ENCODE assay signal across 27 cellular contexts in the genomic region with DNA sequence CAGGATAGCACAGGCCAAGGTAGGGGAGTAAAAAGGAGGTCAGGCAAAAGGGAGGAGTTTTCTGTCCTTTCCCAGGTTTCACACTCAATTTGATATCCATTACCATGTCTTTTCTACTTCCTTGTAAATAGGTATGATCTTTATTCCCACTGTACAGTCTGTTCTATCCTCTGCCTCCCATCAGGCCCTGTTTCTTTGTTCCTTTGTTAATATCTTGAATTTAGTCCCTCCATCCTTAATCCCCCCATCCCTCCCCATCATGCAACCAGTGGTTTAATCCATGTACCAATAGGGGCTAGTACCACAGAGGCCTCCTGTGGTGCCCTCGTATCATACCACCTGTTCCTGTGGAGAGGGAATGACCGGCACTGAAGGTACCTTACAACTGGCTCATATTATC. TPM values are rescaled to one million over a fixed set of nuclear protein-coding genes. Genes with fewer than 3 reads are reported as not detected.
DNase-seq lines count a peak whose midpoint lies in the region; ATAC-seq, FAIRE-seq and TF ChIP-seq lines count a peak whose summit lies in the region.
"Had no signal": no experiment of that assay in that cellular context is flagged by ENCODE, and none has a peak within 500 bp of the region (broad histone marks: within the 10 kb centered on the region; RNA-seq: fewer than 3 reads in every experiment).

No MANE protein-coding gene starts in this region.

- no peaks in the 10 kb centered on the region for H3K9me1 ChIP-seq in K562 (ENCODE audit: control insufficient read depth, insufficient read depth, low read length)

- H3K79me2 ChIP-seq in HCT116 (ENCODE audit: insufficient read depth, low read length), result no peaks in the 10 kb centered on the region
- peaks cover 14% of the 10 kb centered on the region for H3K79me2 ChIP-seq in K562 (ENCODE audit: control insufficient read depth, insufficient read depth, low read length)

- H4K20me1 ChIP-seq in HCT116 (ENCODE audit: insufficient read depth) (no peaks in the 10 kb centered on the region), K562 (replicated peaks; ENCODE audit: control insufficient read depth, insufficient read depth, low read length) (no peaks in the 10 kb centered on the region)

- no peak for DNase-seq in activated T-cell treated with anti-CD3 and anti-CD28 coated beads, Interleukin-2, amount 50 U/mL, for 24 hours
- DNase-seq in activated T-cell treated with anti-CD3 and anti-CD28 coated beads, Interleukin-2, amount 50 U/mL, for 4 hours, result no peak
- DNase-seq in HCT116 (ENCODE audit: low read depth, low spot score) (no peak), K562 (ENCODE audit: extremely low read depth in 1 of 4, low spot score in 3 of 4) (no peak), NCI-H526 treated with DMSO at 0.1 percent for 48 hours (lab: John Stamatoyannopoulos, UW) (no peak)
- DNase-seq: ACHN; activated CD4-positive, alpha-beta T cell treated with anti-CD3 and anti-CD28 coated beads for 1 hour; activated naive CD4-positive, alpha-beta T cell treated with Interleukin-2 at 50 U/mL for 16 hours; activated T-cell treated with anti-CD3 and anti-CD28 coated beads, Interleukin-2, amount 50 U/mL, for 72 hours; amygdala; BE2C; endodermal cell; GDM1; naive thymus-derived CD4-positive, alpha-beta T cell; NCI-H1105; NCI-H2029; NCI-H748 treated with DMSO at 0.1 percent for 48 hours; T-cell; tibial artery had no signal

- peak overlapping the region; percentile 36 for H3K27ac Mint-ChIP-seq in activated T-cell treated with anti-CD3 and anti-CD28 coated beads, Interleukin-2, amount 50 U/mL, for 24 hours
- H3K27ac Mint-ChIP-seq: activated T-cell treated with anti-CD3 and anti-CD28 coated beads, Interleukin-2, amount 50 U/mL, for 72 hours; endodermal cell; mesothelial cell of epicardium had no signal

- no peaks in the 10 kb centered on the region for H3K9me2 ChIP-seq in HCT116 (ENCODE audit: insufficient read depth)

- CTCF ChIA-PET in HCT116 (lab: Charles Lee) (interaction anchor here (1.2 kb wide), 2 partner anchors 36 to 256 kb away, joined by 3 to 4 read pairs; no protein-coding TSS in a partner anchor), K562 (lab: Yijun Ruan, JAX; ENCODE audit: low intra/inter-chr PET ratio) (no interaction called here)

- H3K9ac ChIP-seq in HCT116 (ENCODE audit: low read length) (no peak overlapping the region), K562 (ENCODE audit: insufficient read depth in 1 of 2, low read depth in 2 of 2, low read length in 2 of 2) (no peak overlapping the region)

- H3K4me3 ChIP-seq in HCT116 (replicated peaks in 1 of 2; ENCODE audit: low read depth in 1 of 2, low read length in 2 of 2) (no peak overlapping the region), K562 (no peak overlapping the region), neutrophil (ENCODE audit: low read depth in 1 of 2, low read length in 1 of 2) (no peak overlapping the region)
- H3K4me3 ChIP-seq: SJSA1, skin epidermis, tibial artery had no signal

- FAIRE-seq in K562 (lab: Jason Lieb, UNC), result no peak
- FAIRE-seq: H1, islet of Langerhans had no signal

- 79% methylated on average over 2 of the region's 2 CpGs for WGBS in K562 (ENCODE audit: insufficient coverage, low coverage, missing lambda C conversion rate)

- H3K27me3 Mint-ChIP-seq in activated T-cell treated with anti-CD3 and anti-CD28 coated beads, Interleukin-2, amount 50 U/mL, for 24 hours, result peaks cover 13% of the 10 kb centered on the region
- H3K27me3 Mint-ChIP-seq in activated T-cell treated with anti-CD3 and anti-CD28 coated beads, Interleukin-2, amount 50 U/mL, for 4 hours (ENCODE audit: low read depth), result peaks cover 10% of the 10 kb centered on the region

- peaks cover 16% of the 10 kb centered on the region for H3K4me1 Mint-ChIP-seq in activated T-cell treated with anti-CD3 and anti-CD28 coated beads, Interleukin-2, amount 50 U/mL, for 24 hours (ENCODE audit: low read depth)
- peaks cover 15% of the 10 kb centered on the region for H3K4me1 Mint-ChIP-seq in activated T-cell treated with anti-CD3 and anti-CD28 coated beads, Interleukin-2, amount 50 U/mL, for 4 hours (ENCODE audit: low read depth)

- no peak for ATAC-seq in activated T-cell treated with anti-CD3 and anti-CD28 coated beads, Interleukin-2, amount 50 U/mL, for 4 hours
- ATAC-seq in HCT116, result no peak
- ATAC-seq in K562, result no peak
- no peak for ATAC-seq in HG03135 (IDR thresholded peaks at IDR 0.05; ENCODE audit: unreplicated experiment)
- no peak for ATAC-seq in esophagus mucosa
- ATAC-seq: activated T-cell treated with anti-CD3 and anti-CD28 coated beads, Interleukin-2, amount 50 U/mL, for 72 hours; naive thymus-derived CD4-positive, alpha-beta T cell; T-cell had no signal

- POLR2A ChIA-PET in HCT116 (lab: Charles Lee), result no interaction called here
- POLR2A ChIA-PET in K562 (lab: Yijun Ruan, JAX), result interaction anchor here (0.7 to 1.2 kb wide), 4 partner anchors 12 to 57 kb away, joined by 3 read pairs; a partner anchor contains a TSS

- H3K9me3 ChIP-seq in HCT116 (ENCODE audit: control insufficient read depth in 1 of 2, insufficient read depth in 1 of 2, low read depth in 1 of 2, low read length in 2 of 2) (no peaks in the 10 kb centered on the region), K562 (replicated peaks; ENCODE audit: control insufficient read depth, insufficient read depth, low read depth, low read length) (no peaks in the 10 kb centered on the region), neutrophil (no peaks in the 10 kb centered on the region)
- H3K9me3 ChIP-seq: BE2C, SJSA1, tibial artery had no signal

- H3K4me1 ChIP-seq in HCT116 (ENCODE audit: control insufficient read depth in 1 of 2, insufficient read depth in 2 of 2, low read length in 2 of 2), result peaks cover 8 to 15% of the 10 kb centered on the region in 2 experiments; a peak in 3 of 4 replicates
- peaks cover 3 to 7% of the 10 kb centered on the region in 2 experiments; a peak in 3 of 5 replicates for H3K4me1 ChIP-seq in K562 (replicated peaks in 1 of 2; ENCODE audit: control insufficient read depth in 2 of 2, insufficient read depth in 2 of 2, low read length in 2 of 2)
- H3K4me1 ChIP-seq in neutrophil (ENCODE audit: control insufficient read depth in 1 of 2, insufficient read depth in 1 of 2, low read depth in 1 of 2, low read length in 1 of 2), result peaks cover 24 to 32% of the 10 kb centered on the region in 2 experiments
- H3K4me1 ChIP-seq: BE2C had no signal

- no peaks in the 10 kb centered on the region for H3K27me3 ChIP-seq in HCT116 (ENCODE audit: insufficient read depth, low read length)
- H3K27me3 ChIP-seq in K562 (ENCODE audit: control insufficient read depth in 2 of 2, insufficient read depth in 2 of 2, low read length in 2 of 2), result no peaks in the 10 kb centered on the region
- H3K27me3 ChIP-seq in neutrophil, result no peaks in the 10 kb centered on the region
- H3K27me3 ChIP-seq: BE2C, SJSA1, tibial artery had no signal

- H3K4me3 Mint-ChIP-seq in activated T-cell treated with anti-CD3 and anti-CD28 coated beads, Interleukin-2, amount 50 U/mL, for 24 hours, result no peak overlapping the region
- H3K4me3 Mint-ChIP-seq in activated T-cell treated with anti-CD3 and anti-CD28 coated beads, Interleukin-2, amount 50 U/mL, for 4 hours, result no peak overlapping the region
- H3K4me3 Mint-ChIP-seq: activated T-cell treated with anti-CD3 and anti-CD28 coated beads, Interleukin-2, amount 50 U/mL, for 72 hours; endodermal cell; mesothelial cell of epicardium; naive thymus-derived CD4-positive, alpha-beta T cell; T-cell had no signal

- TF ChIP-seq POLR2A in HCT116 (IDR thresholded peaks at IDR 0.05; ENCODE audit: borderline replicate concordance, extremely low read depth, insufficient read depth, insufficient read length), result no peak
- no peak for TF ChIP-seq POLR2A in K562 (conservative IDR thresholded peaks at IDR 0.05)

- H3K36me3 ChIP-seq in HCT116 (ENCODE audit: control insufficient read depth in 1 of 2, insufficient read depth in 2 of 2, low read length in 2 of 2), result peaks cover 13 to 32% of the 10 kb centered on the region in 2 experiments; a peak in 3 of 4 replicates
- peaks cover 51% of the 10 kb centered on the region for H3K36me3 ChIP-seq in K562 (ENCODE audit: control insufficient read depth, insufficient read depth, low read length)
- H3K36me3 ChIP-seq in neutrophil, result peaks cover 69% of the 10 kb centered on the region

- TF ChIP-seq CTCF in HCT116 (IDR thresholded peaks at IDR 0.05 in 2 of 3, conservative IDR thresholded peaks at IDR 0.05 in 1 of 3; ENCODE audit: borderline replicate concordance in 1 of 3, insufficient read depth in 1 of 3, low read depth in 2 of 3, low read length in 2 of 3) (no peak), K562 (IDR thresholded peaks at IDR 0.05 in 2 of 3, conservative IDR thresholded peaks at IDR 0.05 in 1 of 3; ENCODE audit: insufficient read depth in 2 of 3, low read depth in 1 of 3, low read length in 3 of 3) (no peak), neutrophil (IDR thresholded peaks at IDR 0.05) (no peak)

- RAD21 ChIA-PET in HCT116 (lab: Charles Lee; ENCODE audit: low non-redundant PET in 1 of 2, low total read pairs in 2 of 2, uncharacterized antibody in 2 of 2, unreplicated experiment in 2 of 2), result interaction anchor here in 1 of 2 experiments (0.6 kb wide), 1 partner anchor 13 kb away, joined by 7 read pairs; no protein-coding TSS in a partner anchor

- peaks cover 65% of the 10 kb centered on the region for H3K36me3 Mint-ChIP-seq in activated T-cell treated with anti-CD3 and anti-CD28 coated beads, Interleukin-2, amount 50 U/mL, for 24 hours (ENCODE audit: low read depth)
- peaks cover 30% of the 10 kb centered on the region for H3K36me3 Mint-ChIP-seq in activated T-cell treated with anti-CD3 and anti-CD28 coated beads, Interleukin-2, amount 50 U/mL, for 4 hours (ENCODE audit: insufficient read depth)

- intact Hi-C loops in HCT116 (cut with micrococcal nuclease), result no loop called here
- intact Hi-C loops in K562 (cut with micrococcal nuclease), result no loop called here

- no peak for TF ChIP-seq EP300 in K562 (IDR thresholded peaks at IDR 0.05; ENCODE audit: low read length)

- TF ChIP-seq RAD21 in HCT116 (IDR thresholded peaks at IDR 0.05; ENCODE audit: low read depth) (no peak), K562 (CRISPR knock-in tag; conservative IDR thresholded peaks at IDR 0.05 in 1 of 2, IDR thresholded peaks at IDR 0.05 in 1 of 2) (no peak)

- H3K4me2 ChIP-seq in HCT116 (ENCODE audit: low read length), result no peak overlapping the region
- no peak overlapping the region for H3K4me2 ChIP-seq in K562 (ENCODE audit: insufficient read depth, low read length)

- in situ Hi-C loops in K562 (cut with MboI), result no loop called here

- H3K27ac ChIP-seq in HCT116 (ENCODE audit: low read depth, low read length) (no peak overlapping the region), K562 (ENCODE audit: extremely low read depth, low read depth, low read length) (no peak overlapping the region), neutrophil (peak overlapping the region; percentile 39)
- H3K27ac ChIP-seq: SJSA1, skin epidermis, tibial artery had no signal

- BruUV-seq in HCT116 (replicated peaks; lab: Mats Ljungman, UMichigan) (TSS peak; percentile 7), K562 (replicated peaks; lab: Mats Ljungman, UMichigan) (no TSS peak)

- no peak overlapping the region for H2AFZ ChIP-seq in HCT116 (ENCODE audit: low read depth, low read length, poor library complexity, severe bottlenecking)
- no peak overlapping the region for H2AFZ ChIP-seq in K562 (ENCODE audit: low read depth, low read length)

- no peaks in the 10 kb centered on the region for H3K9me3 Mint-ChIP-seq in activated T-cell treated with anti-CD3 and anti-CD28 coated beads, Interleukin-2, amount 50 U/mL, for 24 hours
- no peaks in the 10 kb centered on the region for H3K9me3 Mint-ChIP-seq in activated T-cell treated with anti-CD3 and anti-CD28 coated beads, Interleukin-2, amount 50 U/mL, for 4 hours
- H3K9me3 Mint-ChIP-seq: activated T-cell treated with anti-CD3 and anti-CD28 coated beads, Interleukin-2, amount 50 U/mL, for 72 hours; endodermal cell; mesothelial cell of epicardium; naive thymus-derived CD4-positive, alpha-beta T cell; T-cell had no signal

RNA-seq across cellular contexts. Expression of a gene that starts 3.6 kb away (rescaled TPM):
- total RNA-seq in activated T-cell treated with anti-CD3 and anti-CD28 coated beads, Interleukin-2, amount 50 U/mL, for 4 hours, result 1 to 10 TPM in 2 of 3 donors, under 1 TPM in 1; 0.68 to 1.3 (median 1.2) TPM
- total RNA-seq in HCT116 (2021; ENCODE audit: unreplicated experiment) (18.0 TPM), K562 (2014; rRNA removed) (21.3 and 30.1 TPM in 2 replicates), K562 (2014; rRNA removed; fragmentation: Illumina TruSeq; extraction: Trizol) (18.1 and 22.9 TPM in 2 replicates), K562 (2015; rRNA removed; fragmentation: Illumina TruSeq; extraction: Trizol) (29.9 and 30.0 TPM in 2 replicates), K562 (2021) (23.7 and 25.8 TPM in 2 replicates), esophagus mucosa (16.0 TPM)
- 12.4 and 13.3 TPM in 2 replicates for polyA plus RNA-seq in HCT116 (2012)
- 64.5 and 126 TPM in 2 replicates for total RNA-seq in K562 (2011; cell fraction: chromatin; rRNA removed; ENCODE audit: low replicate concordance)
- total RNA-seq in K562 (2011; cell fraction: nucleolus; rRNA removed), result 67.9 and 78.4 TPM in 2 replicates
- 78.7 and 91.5 TPM in 2 replicates for total RNA-seq in K562 (2011; cell fraction: nucleoplasm; rRNA removed)
- polyA plus RNA-seq in K562 (2011; rRNA removed) (31.2 and 31.5 TPM in 2 replicates), K562 (2014; fragmentation: Illumina TruSeq; extraction: Trizol) (32.2 and 39.7 TPM in 2 replicates), K562 (2014; fragmentation: Nextera tagmentation; extraction: Ambion mirVana) (10 to 100 TPM in 1 of 2 experiments, 1 to 10 TPM in 1; 9.2 to 21.6 TPM), K562 (2014; rRNA removed) (25.4 and 27.9 TPM in 2 replicates)
- 33.1 and 43.9 TPM in 2 replicates for polyA plus RNA-seq in K562 (2011; cell fraction: cytosol; rRNA removed)
- 62.5 and 76.6 TPM in 2 replicates for polyA plus RNA-seq in K562 (2011; cell fraction: nucleus; rRNA removed)
- 26.9 and 29.9 TPM in 2 replicates for polyA plus RNA-seq in K562 (2012)
- 30.3 and 35.2 TPM in 2 replicates for polyA minus RNA-seq in K562 (2011; rRNA and poly(A)+ RNA removed)
- 16.8 and 19.6 TPM in 2 replicates for polyA minus RNA-seq in K562 (2011; cell fraction: cytosol; rRNA and poly(A)+ RNA removed)
- polyA minus RNA-seq in K562 (2011; cell fraction: nucleus; rRNA and poly(A)+ RNA removed), result 24.4 and 37.4 TPM in 2 replicates

RNA-seq across cellular contexts. Expression of a gene that starts 19.6 kb away (rescaled TPM):
- total RNA-seq in activated T-cell treated with anti-CD3 and anti-CD28 coated beads, Interleukin-2, amount 50 U/mL, for 4 hours, result 10 to 100 TPM; 18.5 to 27.5 (median 22.6) TPM
- total RNA-seq in HCT116 (2021; ENCODE audit: unreplicated experiment) (44.5 TPM), K562 (2014; rRNA removed) (14.3 and 18.2 TPM in 2 replicates), K562 (2014; rRNA removed; fragmentation: Illumina TruSeq; extraction: Trizol) (24.7 and 25.2 TPM in 2 replicates), K562 (2015; rRNA removed; fragmentation: Illumina TruSeq; extraction: Trizol) (20.8 and 22.0 TPM in 2 replicates), K562 (2021) (33.7 and 35.1 TPM in 2 replicates), esophagus mucosa (111 TPM)
- polyA plus RNA-seq in HCT116 (2012), result 29.1 and 32.6 TPM in 2 replicates
- 74.2 and 106 TPM in 2 replicates for total RNA-seq in K562 (2011; cell fraction: chromatin; rRNA removed; ENCODE audit: low replicate concordance)
- 56.2 and 58.3 TPM in 2 replicates for total RNA-seq in K562 (2011; cell fraction: nucleolus; rRNA removed)
- total RNA-seq in K562 (2011; cell fraction: nucleoplasm; rRNA removed), result 79.6 and 100 TPM in 2 replicates
- polyA plus RNA-seq in K562 (2011; rRNA removed) (73.8 and 79.6 TPM in 2 replicates), K562 (2014; fragmentation: Illumina TruSeq; extraction: Trizol) (39.7 and 49.4 TPM in 2 replicates), K562 (2014; fragmentation: Nextera tagmentation; extraction: Ambion mirVana) (10 to 100 TPM in 1 of 2 experiments, 1 to 10 TPM in 1; 6.8 to 12.2 TPM), K562 (2014; rRNA removed) (29.5 and 37.1 TPM in 2 replicates)
- polyA plus RNA-seq in K562 (2011; cell fraction: cytosol; rRNA removed), result 46.7 and 81.7 TPM in 2 replicates
- 47.0 and 59.0 TPM in 2 replicates for polyA plus RNA-seq in K562 (2011; cell fraction: nucleus; rRNA removed)
- 30.1 and 47.5 TPM in 2 replicates for polyA plus RNA-seq in K562 (2012)
- 71.3 and 77.5 TPM in 2 replicates for polyA minus RNA-seq in K562 (2011; rRNA and poly(A)+ RNA removed)
- polyA minus RNA-seq in K562 (2011; cell fraction: cytosol; rRNA and poly(A)+ RNA removed), result 31.7 and 33.6 TPM in 2 replicates
- polyA minus RNA-seq in K562 (2011; cell fraction: nucleus; rRNA and poly(A)+ RNA removed), result 13.5 and 26.8 TPM in 2 replicates

RNA-seq across cellular contexts. Expression of a gene that starts 26.8 kb away (rescaled TPM):
- total RNA-seq in activated T-cell treated with anti-CD3 and anti-CD28 coated beads, Interleukin-2, amount 50 U/mL, for 4 hours, result 10 to 100 TPM; 65.4 to 80.1 (median 74.1) TPM
- 90.9 TPM for total RNA-seq in HCT116 (2021; ENCODE audit: unreplicated experiment)
- 65.1 and 81.6 TPM in 2 replicates for polyA plus RNA-seq in HCT116 (2012)
- 59.4 and 105 TPM in 2 replicates for total RNA-seq in K562 (2011; cell fraction: chromatin; rRNA removed; ENCODE audit: low replicate concordance)
- total RNA-seq in K562 (2011; cell fraction: nucleolus; rRNA removed), result 83.6 and 91.2 TPM in 2 replicates
- total RNA-seq in K562 (2011; cell fraction: nucleoplasm; rRNA removed), result 82.4 and 85.6 TPM in 2 replicates
- total RNA-seq in K562 (2014; rRNA removed), result 83.6 and 101 TPM in 2 replicates
- total RNA-seq in K562 (2014; rRNA removed; fragmentation: Illumina TruSeq; extraction: Trizol), result 96.5 and 116 TPM in 2 replicates
- 106 and 111 TPM in 2 replicates for total RNA-seq in K562 (2015; rRNA removed; fragmentation: Illumina TruSeq; extraction: Trizol)
- 110 and 133 TPM in 2 replicates for total RNA-seq in K562 (2021)
- 200 and 213 TPM in 2 replicates for polyA plus RNA-seq in K562 (2011; rRNA removed)
- 130 and 203 TPM in 2 replicates for polyA plus RNA-seq in K562 (2011; cell fraction: cytosol; rRNA removed)
- polyA plus RNA-seq in K562 (2011; cell fraction: nucleus; rRNA removed), result 271 and 421 TPM in 2 replicates
- polyA plus RNA-seq in K562 (2012), result 106 and 139 TPM in 2 replicates
- 129 and 166 TPM in 2 replicates for polyA plus RNA-seq in K562 (2014; fragmentation: Illumina TruSeq; extraction: Trizol)
- 10 to 100 TPM; 17.4 to 26.4 TPM for polyA plus RNA-seq in K562 (2014; fragmentation: Nextera tagmentation; extraction: Ambion mirVana)
- 109 and 114 TPM in 2 replicates for polyA plus RNA-seq in K562 (2014; rRNA removed)
- polyA minus RNA-seq in K562 (2011; rRNA and poly(A)+ RNA removed), result 58.7 and 86.0 TPM in 2 replicates
- polyA minus RNA-seq in K562 (2011; cell fraction: cytosol; rRNA and poly(A)+ RNA removed), result 48.2 and 82.6 TPM in 2 replicates
- 31.2 and 44.9 TPM in 2 replicates for polyA minus RNA-seq in K562 (2011; cell fraction: nucleus; rRNA and poly(A)+ RNA removed)
- total RNA-seq in esophagus mucosa, result 20.5 TPM

RNA-seq across cellular contexts. Expression of a gene that starts 27.4 kb away (rescaled TPM):
- total RNA-seq in activated T-cell treated with anti-CD3 and anti-CD28 coated beads, Interleukin-2, amount 50 U/mL, for 4 hours, result 10 to 100 TPM in 2 of 3 donors, 1 to 10 TPM in 1; 9.4 to 14.6 (median 10.5) TPM
- total RNA-seq in HCT116 (2021; ENCODE audit: unreplicated experiment), result 8.5 TPM
- polyA plus RNA-seq in HCT116 (2012), result 3.2 and 4.8 TPM in 2 replicates
- 32.0 and 35.8 TPM in 2 replicates for total RNA-seq in K562 (2011; cell fraction: chromatin; rRNA removed; ENCODE audit: low replicate concordance)
- 14.9 and 21.0 TPM in 2 replicates for total RNA-seq in K562 (2011; cell fraction: nucleolus; rRNA removed)
- total RNA-seq in K562 (2011; cell fraction: nucleoplasm; rRNA removed), result 29.4 and 36.0 TPM in 2 replicates
- total RNA-seq in K562 (2014; rRNA removed), result 1.9 and 3.9 TPM in 2 replicates
- 2.8 TPM in 2 replicates for total RNA-seq in K562 (2014; rRNA removed; fragmentation: Illumina TruSeq; extraction: Trizol)
- total RNA-seq in K562 (2015; rRNA removed; fragmentation: Illumina TruSeq; extraction: Trizol), result 3.6 and 4.6 TPM in 2 replicates
- total RNA-seq in K562 (2021), result 16.0 and 16.3 TPM in 2 replicates
- 6.7 and 8.2 TPM in 2 replicates for polyA plus RNA-seq in K562 (2011; rRNA removed)
- polyA plus RNA-seq in K562 (2011; cell fraction: cytosol; rRNA removed), result 7.7 and 10.7 TPM in 2 replicates
- polyA plus RNA-seq in K562 (2011; cell fraction: nucleus; rRNA removed), result 19.0 and 35.6 TPM in 2 replicates
- 9.7 and 17.3 TPM in 2 replicates for polyA plus RNA-seq in K562 (2012)
- polyA plus RNA-seq in K562 (2014; fragmentation: Illumina TruSeq; extraction: Trizol), result 13.5 and 16.0 TPM in 2 replicates
- 1 to 10 TPM; 2.8 to 3.6 TPM for polyA plus RNA-seq in K562 (2014; fragmentation: Nextera tagmentation; extraction: Ambion mirVana)
- polyA plus RNA-seq in K562 (2014; rRNA removed), result 6.4 and 10.2 TPM in 2 replicates
- polyA minus RNA-seq in K562 (2011; rRNA and poly(A)+ RNA removed), result 8.0 and 8.6 TPM in 2 replicates
- 10.7 and 13.7 TPM in 2 replicates for polyA minus RNA-seq in K562 (2011; cell fraction: cytosol; rRNA and poly(A)+ RNA removed)
- 5.8 and 6.8 TPM in 2 replicates for polyA minus RNA-seq in K562 (2011; cell fraction: nucleus; rRNA and poly(A)+ RNA removed)
- 4.3 TPM for total RNA-seq in esophagus mucosa

RNA-seq across cellular contexts. Expression of a gene that starts 27.6 kb away (rescaled TPM):
- total RNA-seq in activated T-cell treated with anti-CD3 and anti-CD28 coated beads, Interleukin-2, amount 50 U/mL, for 4 hours, result under 1 TPM in 2 of 3 donors, not detected in 1; 0.13 to 0.41 TPM
- total RNA-seq in HCT116 (2021; ENCODE audit: unreplicated experiment) (5.8 TPM), K562 (2014; rRNA removed) (0.36 and 0.78 TPM in 2 replicates), K562 (2014; rRNA removed; fragmentation: Illumina TruSeq; extraction: Trizol) (0.96 and 1.1 TPM in 2 replicates), K562 (2015; rRNA removed; fragmentation: Illumina TruSeq; extraction: Trizol) (0.54 and 0.72 TPM in 2 replicates), K562 (2021) (0.96 and 0.98 TPM in 2 replicates), esophagus mucosa (0.52 TPM)
- 7.1 and 9.0 TPM in 2 replicates for polyA plus RNA-seq in HCT116 (2012)
- 2.5 and 8.4 TPM in 2 replicates for total RNA-seq in K562 (2011; cell fraction: chromatin; rRNA removed; ENCODE audit: low replicate concordance)
- total RNA-seq in K562 (2011; cell fraction: nucleolus; rRNA removed), result 3.4 and 4.2 TPM in 2 replicates
- total RNA-seq in K562 (2011; cell fraction: nucleoplasm; rRNA removed), result 5.3 and 6.1 TPM in 2 replicates
- polyA plus RNA-seq in K562 (2011; rRNA removed) (2.0 and 2.8 TPM in 2 replicates), K562 (2014; fragmentation: Illumina TruSeq; extraction: Trizol) (1.4 and 1.9 TPM in 2 replicates), K562 (2014; fragmentation: Nextera tagmentation; extraction: Ambion mirVana) (under 1 TPM; 0.39 to 0.68 TPM), K562 (2014; rRNA removed) (1.1 and 2.5 TPM in 2 replicates)
- 2.1 and 2.8 TPM in 2 replicates for polyA plus RNA-seq in K562 (2011; cell fraction: cytosol; rRNA removed)
- 9.6 and 10.1 TPM in 2 replicates for polyA plus RNA-seq in K562 (2011; cell fraction: nucleus; rRNA removed)
- polyA plus RNA-seq in K562 (2012), result 0.81 and 1.9 TPM in 2 replicates
- 1.5 and 1.6 TPM in 2 replicates for polyA minus RNA-seq in K562 (2011; rRNA and poly(A)+ RNA removed)
- not detected in 2 replicates for polyA minus RNA-seq in K562 (2011; cell fraction: cytosol; rRNA and poly(A)+ RNA removed)
- 1.2 and 1.6 TPM in 2 replicates for polyA minus RNA-seq in K562 (2011; cell fraction: nucleus; rRNA and poly(A)+ RNA removed)
- total RNA-seq: naive thymus-derived CD4-positive, alpha-beta T cell had no signal
